In the genomic region with DNA sequence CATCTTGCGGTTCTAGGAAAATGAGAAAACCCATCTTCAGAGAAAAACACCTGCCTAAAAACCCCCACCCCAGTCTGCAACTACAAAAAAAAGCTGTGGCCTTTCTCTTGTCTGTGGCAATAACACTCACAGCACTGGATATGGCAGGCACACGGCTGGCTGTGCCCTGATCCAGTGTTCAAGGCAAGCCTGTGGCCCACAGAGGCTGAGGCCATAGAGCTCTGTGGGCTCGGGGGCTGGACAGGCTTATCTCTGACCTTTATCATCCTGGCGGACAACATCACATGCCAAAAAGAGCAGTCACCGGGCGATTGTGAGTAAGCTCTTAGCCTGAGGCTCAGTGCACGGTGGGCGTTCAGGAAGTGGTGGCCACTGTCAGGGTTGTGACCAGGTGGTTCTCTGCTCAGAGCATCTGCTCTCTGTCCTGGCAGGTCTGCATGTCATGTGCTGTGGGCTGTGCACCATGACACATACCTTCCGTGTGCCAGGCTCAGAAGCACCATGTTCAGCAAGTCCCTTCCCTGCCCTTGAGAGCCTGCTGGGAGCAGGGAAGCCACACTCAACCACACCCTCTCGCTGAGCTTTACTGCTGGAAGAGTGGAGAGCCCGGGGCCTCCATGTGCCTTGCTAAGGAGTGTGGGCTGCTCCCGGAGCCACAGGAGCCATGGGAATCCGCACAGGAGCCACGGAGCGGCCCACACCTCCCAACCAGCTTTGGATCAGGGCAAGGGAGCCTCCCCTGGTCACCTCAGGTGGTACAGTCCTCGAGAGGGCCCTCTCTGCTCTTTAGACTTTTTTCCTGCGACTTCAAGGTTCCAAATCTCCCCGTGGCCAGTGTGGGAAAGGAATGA, we compare ENCODE assay signal across 1 cellular context.
TF ChIP-seq lines count a peak whose summit lies in the region.

No MANE protein-coding gene starts in this region.

TF ChIP-seq in GM23338, 12 proteins besides CTCF, POLR2A, EP300 and RAD21 (continued from another document):
- TF ChIP-seq, protein P1, sequence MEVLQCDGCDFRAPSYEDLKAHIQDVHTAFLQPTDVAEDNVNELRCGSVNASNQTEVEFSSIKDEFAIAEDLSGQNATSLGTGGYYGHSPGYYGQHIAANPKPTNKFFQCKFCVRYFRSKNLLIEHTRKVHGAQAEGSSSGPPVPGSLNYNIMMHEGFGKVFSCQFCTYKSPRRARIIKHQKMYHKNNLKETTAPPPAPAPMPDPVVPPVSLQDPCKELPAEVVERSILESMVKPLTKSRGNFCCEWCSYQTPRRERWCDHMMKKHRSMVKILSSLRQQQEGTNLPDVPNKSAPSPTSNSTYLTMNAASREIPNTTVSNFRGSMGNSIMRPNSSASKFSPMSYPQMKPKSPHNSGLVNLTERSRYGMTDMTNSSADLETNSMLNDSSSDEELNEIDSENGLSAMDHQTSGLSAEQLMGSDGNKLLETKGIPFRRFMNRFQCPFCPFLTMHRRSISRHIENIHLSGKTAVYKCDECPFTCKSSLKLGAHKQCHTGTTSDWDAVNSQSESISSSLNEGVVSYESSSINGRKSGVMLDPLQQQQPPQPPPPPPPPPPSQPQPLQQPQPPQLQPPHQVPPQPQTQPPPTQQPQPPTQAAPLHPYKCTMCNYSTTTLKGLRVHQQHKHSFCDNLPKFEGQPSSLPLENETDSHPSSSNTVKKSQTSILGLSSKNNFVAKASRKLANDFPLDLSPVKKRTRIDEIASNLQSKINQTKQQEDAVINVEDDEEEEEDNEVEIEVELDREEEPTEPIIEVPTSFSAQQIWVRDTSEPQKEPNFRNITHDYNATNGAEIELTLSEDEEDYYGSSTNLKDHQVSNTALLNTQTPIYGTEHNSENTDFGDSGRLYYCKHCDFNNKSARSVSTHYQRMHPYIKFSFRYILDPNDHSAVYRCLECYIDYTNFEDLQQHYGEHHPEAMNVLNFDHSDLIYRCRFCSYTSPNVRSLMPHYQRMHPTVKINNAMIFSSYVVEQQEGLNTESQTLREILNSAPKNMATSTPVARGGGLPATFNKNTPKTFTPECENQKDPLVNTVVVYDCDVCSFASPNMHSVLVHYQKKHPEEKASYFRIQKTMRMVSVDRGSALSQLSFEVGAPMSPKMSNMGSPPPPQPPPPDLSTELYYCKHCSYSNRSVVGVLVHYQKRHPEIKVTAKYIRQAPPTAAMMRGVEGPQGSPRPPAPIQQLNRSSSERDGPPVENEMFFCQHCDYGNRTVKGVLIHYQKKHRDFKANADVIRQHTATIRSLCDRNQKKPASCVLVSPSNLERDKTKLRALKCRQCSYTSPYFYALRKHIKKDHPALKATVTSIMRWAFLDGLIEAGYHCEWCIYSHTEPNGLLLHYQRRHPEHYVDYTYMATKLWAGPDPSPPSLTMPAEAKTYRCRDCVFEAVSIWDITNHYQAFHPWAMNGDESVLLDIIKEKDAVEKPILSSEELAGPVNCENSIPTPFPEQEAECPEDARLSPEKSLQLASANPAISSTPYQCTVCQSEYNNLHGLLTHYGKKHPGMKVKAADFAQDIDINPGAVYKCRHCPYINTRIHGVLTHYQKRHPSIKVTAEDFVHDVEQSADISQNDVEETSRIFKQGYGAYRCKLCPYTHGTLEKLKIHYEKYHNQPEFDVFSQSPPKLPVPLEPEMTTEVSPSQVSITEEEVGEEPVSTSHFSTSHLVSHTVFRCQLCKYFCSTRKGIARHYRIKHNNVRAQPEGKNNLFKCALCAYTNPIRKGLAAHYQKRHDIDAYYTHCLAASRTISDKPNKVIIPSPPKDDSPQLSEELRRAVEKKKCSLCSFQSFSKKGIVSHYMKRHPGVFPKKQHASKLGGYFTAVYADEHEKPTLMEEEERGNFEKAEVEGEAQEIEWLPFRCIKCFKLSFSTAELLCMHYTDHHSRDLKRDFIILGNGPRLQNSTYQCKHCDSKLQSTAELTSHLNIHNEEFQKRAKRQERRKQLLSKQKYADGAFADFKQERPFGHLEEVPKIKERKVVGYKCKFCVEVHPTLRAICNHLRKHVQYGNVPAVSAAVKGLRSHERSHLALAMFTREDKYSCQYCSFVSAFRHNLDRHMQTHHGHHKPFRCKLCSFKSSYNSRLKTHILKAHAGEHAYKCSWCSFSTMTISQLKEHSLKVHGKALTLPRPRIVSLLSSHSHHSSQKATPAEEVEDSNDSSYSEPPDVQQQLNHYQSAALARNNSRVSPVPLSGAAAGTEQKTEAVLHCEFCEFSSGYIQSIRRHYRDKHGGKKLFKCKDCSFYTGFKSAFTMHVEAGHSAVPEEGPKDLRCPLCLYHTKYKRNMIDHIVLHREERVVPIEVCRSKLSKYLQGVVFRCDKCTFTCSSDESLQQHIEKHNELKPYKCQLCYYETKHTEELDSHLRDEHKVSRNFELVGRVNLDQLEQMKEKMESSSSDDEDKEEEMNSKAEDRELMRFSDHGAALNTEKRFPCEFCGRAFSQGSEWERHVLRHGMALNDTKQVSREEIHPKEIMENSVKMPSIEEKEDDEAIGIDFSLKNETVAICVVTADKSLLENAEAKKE (CRISPR knock-in tag; IDR thresholded peaks at IDR 0.05) = no peak
- TF ChIP-seq STAT1 (IDR thresholded peaks at IDR 0.05; ENCODE audit: unreplicated experiment) (no peak), POLR2AphosphoS5 (IDR thresholded peaks at IDR 0.05; ENCODE audit: low read depth) (no peak), JUNB (IDR thresholded peaks at IDR 0.05; ENCODE audit: unreplicated experiment) (no peak)
